ENCODE assay signal across 8 cellular contexts in genomic region chr21:36542312-36543101, GRCh38.
DNase-seq lines count a peak whose midpoint lies in the region; ATAC-seq and TF ChIP-seq lines count a peak whose summit lies in the region.

No MANE protein-coding gene starts in this region.

- no peak for TF ChIP-seq POLR2A in tibial nerve (IDR thresholded peaks at IDR 0.05)

- H3K9me2 ChIP-seq in PC-9 (ENCODE audit: insufficient read depth): no peaks in the 10 kb centered on the region

- H3K27me3 ChIP-seq in KMS-11 (ENCODE audit: insufficient read depth, low read depth): no peaks in the 10 kb centered on the region; the same call in 1 of the 2 replicates
- peaks cover 0 to 28% of the 10 kb centered on the region in 2 donors for H3K27me3 ChIP-seq in tibial nerve
- H3K27me3 ChIP-seq in PC-9 (ENCODE audit: insufficient read depth, low read depth): no peaks in the 10 kb centered on the region

- DNase-seq in left kidney (ENCODE audit: low read depth, low spot score): peak; percentile 84
- no peak for DNase-seq in omental fat pad (ENCODE audit: low spot score)
- no peak for DNase-seq in tibial nerve (ENCODE audit: low spot score in 2 of 2)
- no peak for DNase-seq in PC-9
- DNase-seq in RKO (ENCODE audit: low spot score): no peak

- no TSS peak for BruUV-seq in PC-9 (replicated peaks; lab: Mats Ljungman, UMichigan)

- no peaks in the 10 kb centered on the region for H3F3A ChIP-seq in PC-9 (ENCODE audit: insufficient read depth, low read depth)

- H3K9ac ChIP-seq in KMS-11: peak overlapping the region; percentile 37; the same call in 1 of the 2 replicates

- H3K36me3 ChIP-seq in KMS-11 (ENCODE audit: insufficient read depth) (no peaks in the 10 kb centered on the region), tibial nerve (no peaks in the 10 kb centered on the region), PC-9 (ENCODE audit: low read depth) (no peaks in the 10 kb centered on the region)

- H3K79me2 ChIP-seq in KMS-11 (ENCODE audit: insufficient read depth, low read depth) (no peaks in the 10 kb centered on the region), PC-9 (ENCODE audit: low read depth) (no peaks in the 10 kb centered on the region)

- no peaks in the 10 kb centered on the region for H4K20me1 ChIP-seq in KMS-11 (ENCODE audit: insufficient read depth)
- H4K20me1 ChIP-seq in PC-9 (ENCODE audit: insufficient read depth): no peaks in the 10 kb centered on the region

- H2AFZ ChIP-seq in KMS-11 (ENCODE audit: low read depth) (peak overlapping the region; percentile 58; the same call in 1 of the 2 replicates), PC-9 (no peak overlapping the region)

- no peak overlapping the region for H3K4me3 ChIP-seq in KMS-11 (IDR thresholded peaks at IDR 0.05; ENCODE audit: insufficient read depth, low read depth, low read length)
- H3K4me3 ChIP-seq in tibial nerve: no peak overlapping the region
- H3K4me3 ChIP-seq in PC-9: no peak overlapping the region

- H3K9me3 ChIP-seq in tibial nerve (no peaks in the 10 kb centered on the region), PC-9 (ENCODE audit: insufficient read depth, low read depth) (no peaks in the 10 kb centered on the region)

- intact Hi-C loops in PC-9 (cut with micrococcal nuclease; ENCODE audit: unreplicated experiment): no loop called here

- WGBS in tibial nerve, 2 donors: 28 to 32% methylated on average over 33 to 34 of the region's 34 CpGs

- ATAC-seq in GM18861 (IDR thresholded peaks at IDR 0.05; ENCODE audit: unreplicated experiment): peak; percentile 58
- peak; percentile 52 for ATAC-seq in GM21717 (IDR thresholded peaks at IDR 0.05; ENCODE audit: unreplicated experiment)
- ATAC-seq in omental fat pad (ENCODE audit: low FRiP score): no peak

- H3K27ac ChIP-seq in KMS-11 (no peak overlapping the region), tibial nerve (no peak overlapping the region), PC-9 (no peak overlapping the region)

- TF ChIP-seq CTCF in KMS-11 (conservative IDR thresholded peaks at IDR 0.05; ENCODE audit: low read depth, low read length): no peak; the same call in 1 of the 2 replicates
- no peak for TF ChIP-seq CTCF in omental fat pad (IDR thresholded peaks at IDR 0.05)
- TF ChIP-seq CTCF in tibial nerve (IDR thresholded peaks at IDR 0.05): no peak
- TF ChIP-seq CTCF in PC-9 (conservative IDR thresholded peaks at IDR 0.05): no peak

- POLR2A ChIA-PET in PC-9 (lab: Charles Lee; ENCODE audit: unreplicated experiment): no interaction called here

- CTCF ChIA-PET in PC-9 (lab: Charles Lee): no interaction called here

- TF ChIP-seq EP300 in tibial nerve (IDR thresholded peaks at IDR 0.05): no peak

- H3K4me1 ChIP-seq in KMS-11 (ENCODE audit: low read depth, poor library complexity, severe bottlenecking): peaks cover 63% of the 10 kb centered on the region
- H3K4me1 ChIP-seq in tibial nerve: no peaks in the 10 kb centered on the region
- no peaks in the 10 kb centered on the region for H3K4me1 ChIP-seq in PC-9 (replicated peaks; ENCODE audit: insufficient read depth)

- peak overlapping the region; percentile 77 for H3K4me2 ChIP-seq in KMS-11
- no peak overlapping the region for H3K4me2 ChIP-seq in PC-9
